Comparison of ENCODE assay signal across 15 cellular contexts in the genomic region with DNA sequence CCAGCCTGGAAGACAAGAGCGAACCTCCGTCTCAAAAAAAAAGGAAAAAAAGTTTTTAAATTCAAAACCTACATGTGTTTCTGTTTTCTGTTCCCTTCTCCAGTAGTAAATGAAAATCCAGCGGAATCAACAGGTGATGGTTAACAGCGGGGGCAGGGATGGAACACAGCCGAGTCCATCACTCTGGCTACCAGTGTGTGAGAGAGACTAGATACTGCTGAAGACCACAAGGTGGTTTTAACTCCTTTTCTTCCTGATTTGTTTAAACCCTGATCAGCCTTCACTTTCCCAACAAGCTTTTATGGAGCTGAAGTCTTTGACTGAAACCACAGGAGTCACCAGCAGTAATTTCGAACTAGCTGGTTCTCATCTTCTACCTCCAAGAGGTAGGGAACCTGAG. TPM values are rescaled to one million over a fixed set of nuclear protein-coding genes. Genes with fewer than 3 reads are reported as not detected.
DNase-seq lines count a peak whose midpoint lies in the region; FAIRE-seq and TF ChIP-seq lines count a peak whose summit lies in the region.
"Had no signal": no experiment of that assay in that cellular context is flagged by ENCODE, and none has a peak within 500 bp of the region (broad histone marks: within the 10 kb centered on the region; RNA-seq: fewer than 3 reads in every experiment).

No MANE protein-coding gene starts in this region.

- H4K8ac ChIP-seq in H9 (replicated peaks; ENCODE audit: insufficient read length, low read depth, low read length) = no peak overlapping the region

- H2BK5ac ChIP-seq in H9 (ENCODE audit: insufficient read length, low read length) = no peak overlapping the region

- no peak overlapping the region for H2BK20ac ChIP-seq in H9 (ENCODE audit: low read depth, low read length, poor library complexity, severe bottlenecking)

- no peak overlapping the region for H2BK12ac ChIP-seq in H9 (ENCODE audit: insufficient read length, low read depth, low read length)

- no peak overlapping the region for H2AFZ ChIP-seq in H9 (ENCODE audit: low read length)

- H3K79me1 ChIP-seq in H9 (ENCODE audit: insufficient read depth, low read depth, low read length, poor library complexity, severe bottlenecking) = peaks cover 4% of the 10 kb centered on the region

- H3K4ac ChIP-seq in H9 (ENCODE audit: low read depth, low read length) = no peak overlapping the region

- FAIRE-seq in bronchial epithelial cell (lab: Jason Lieb, UNC) = peak; percentile 58

- WGBS in H9 (ENCODE audit: extremely low coverage, insufficient read length, low lambda C conversion rate) = no CpG with 5 or more reads among the region's 6 CpGs

- H3K4me3 Mint-ChIP-seq in H9 (peak overlapping the region in 1 of 2 experiments; percentile 46; a peak in 1 of 5 replicates), nephron progenitor cell (no peak overlapping the region)
- H3K4me3 Mint-ChIP-seq: B cell; CD8-positive, alpha-beta T cell had no signal

- no peak overlapping the region for H4K91ac ChIP-seq in H9 (ENCODE audit: insufficient read length, low read depth, low read length)

- no peaks in the 10 kb centered on the region; the same call in 1 of the 2 replicates for H3K79me2 ChIP-seq in H9 (ENCODE audit: insufficient read depth, low read length)

- H3K27ac ChIP-seq in H9 (ENCODE audit: insufficient read length, low read depth, low read length) (no peak overlapping the region), tibial artery (no peak overlapping the region)
- H3K27ac ChIP-seq: BLaER1 treated with 17β-estradiol and CSF1 and Interleukin-3, amounts not matched to agents 10 nM and 100 nM had no signal

- H3K27me3 ChIP-seq in H9 (ENCODE audit: insufficient read depth, low read length) (no peaks in the 10 kb centered on the region), bronchial epithelial cell (ENCODE audit: control insufficient read depth, insufficient read depth, low read length) (no peaks in the 10 kb centered on the region), tibial artery (no peaks in the 10 kb centered on the region)
- H3K27me3 ChIP-seq: BLaER1 treated with 17β-estradiol and CSF1 and Interleukin-3, amounts not matched to agents 10 nM and 100 nM had no signal

- H3K18ac ChIP-seq in H9 (ENCODE audit: insufficient read length, low read depth, low read length) = no peak overlapping the region

- no peak overlapping the region for H2BK15ac ChIP-seq in H9 (ENCODE audit: low read depth, low read length)

- H3K36me3 Mint-ChIP-seq in H9 (ENCODE audit: insufficient read depth in 1 of 3, low read depth in 3 of 3) = peaks cover 20 to 22% (median 21%) of the 10 kb centered on the region in 3 experiments
- H3K36me3 Mint-ChIP-seq in nephron progenitor cell (ENCODE audit: low read depth) = peaks cover 29% of the 10 kb centered on the region

- H3K4me1 Mint-ChIP-seq in H9 (peaks cover 10 to 14% of the 10 kb centered on the region in 2 experiments), nephron progenitor cell (no peaks in the 10 kb centered on the region)
- H3K4me1 Mint-ChIP-seq: B cell had no signal

- H3K9me3 Mint-ChIP-seq in H9 = peaks cover 18 to 20% of the 10 kb centered on the region in 2 experiments
- peaks cover 27% of the 10 kb centered on the region for H3K9me3 Mint-ChIP-seq in nephron progenitor cell

- H3K9me3 ChIP-seq in H9 (ENCODE audit: control insufficient read depth, low read depth, low read length) = no peaks in the 10 kb centered on the region
- H3K9me3 ChIP-seq in tibial artery = peaks cover 0 to 6% (median 0%) of the 10 kb centered on the region in 3 donors
- H3K9me3 ChIP-seq: HAP-1 had no signal

- H3K23me2 ChIP-seq in H9 (ENCODE audit: insufficient read length, low read depth, low read length, poor library complexity, severe bottlenecking) = no peaks in the 10 kb centered on the region

- no peak overlapping the region for H2AK5ac ChIP-seq in H9 (ENCODE audit: insufficient read length, low read length)

- no peak overlapping the region for H3K4me2 ChIP-seq in H9 (ENCODE audit: insufficient read depth, insufficient read length, low read length)
- H3K4me2 ChIP-seq: BLaER1 treated with 17β-estradiol and CSF1 and Interleukin-3, amounts not matched to agents 10 nM and 100 nM had no signal

- H4K20me1 ChIP-seq in H9 (ENCODE audit: control insufficient read depth, insufficient read depth, insufficient read length) = no peaks in the 10 kb centered on the region
- H4K20me1 ChIP-seq: BLaER1 treated with 17β-estradiol and CSF1 and Interleukin-3, amounts not matched to agents 10 nM and 100 nM had no signal

- H2BK120ac ChIP-seq in H9 (ENCODE audit: low read depth, low read length, poor library complexity, severe bottlenecking) = no peak overlapping the region

- H3K23ac ChIP-seq in H9 (ENCODE audit: insufficient read length, low read depth, low read length) = no peak overlapping the region

- H3K9ac ChIP-seq in H9 (ENCODE audit: extremely low read depth, insufficient read length, low read length) = no peak overlapping the region
- H3K9ac ChIP-seq: BLaER1 treated with 17β-estradiol and CSF1 and Interleukin-3, amounts not matched to agents 10 nM and 100 nM had no signal

- H3K27ac Mint-ChIP-seq in H9 (peak overlapping the region; percentile 11 to 94 (median 46); a peak in 5 of 7 replicates), nephron progenitor cell (peak overlapping the region; percentile 61)
- H3K27ac Mint-ChIP-seq: B cell; CD8-positive, alpha-beta T cell had no signal

- H3K4me1 ChIP-seq in H9 (ENCODE audit: insufficient read depth, low read length) (peaks cover 6% of the 10 kb centered on the region), tibial artery (peaks cover 0 to under 1% (median 0%) of the 10 kb centered on the region in 4 donors)
- H3K4me1 ChIP-seq: BLaER1 treated with 17β-estradiol and CSF1 and Interleukin-3, amounts not matched to agents 10 nM and 100 nM had no signal

- H4K5ac ChIP-seq in H9 (ENCODE audit: insufficient read length, low read depth, low read length) = no peak overlapping the region

- H3T11ph ChIP-seq in H9 (ENCODE audit: low read length) = no peak overlapping the region

- H3K14ac ChIP-seq in H9 (ENCODE audit: insufficient read depth, low read length) = no peak overlapping the region

- H3K4me3 ChIP-seq in bronchial epithelial cell (ENCODE audit: low read depth, low read length) (no peak overlapping the region), tibial artery (no peak overlapping the region)
- H3K4me3 ChIP-seq: BLaER1 treated with 17β-estradiol and CSF1 and Interleukin-3, amounts not matched to agents 10 nM and 100 nM; HAP-1 had no signal

- no peak overlapping the region for H3K56ac ChIP-seq in H9 (ENCODE audit: insufficient read length, low read depth, low read length)

- H3K27me3 Mint-ChIP-seq in H9 (ENCODE audit: low read depth) (no peaks in the 10 kb centered on the region), nephron progenitor cell (ENCODE audit: low read depth, poor library complexity) (no peaks in the 10 kb centered on the region)
- H3K27me3 Mint-ChIP-seq: B cell had no signal

- H3K36me3 ChIP-seq in bronchial epithelial cell (ENCODE audit: control insufficient read depth, insufficient read depth, low read length) = no peaks in the 10 kb centered on the region
- H3K36me3 ChIP-seq in tibial artery = no peaks in the 10 kb centered on the region
- H3K36me3 ChIP-seq: HAP-1 had no signal

- TF ChIP-seq CTCF in H9 (conservative IDR thresholded peaks at IDR 0.05) (0 out of 3 replicates have a peak, but pooled peaks have one; percentile 15), bronchial epithelial cell (IDR thresholded peaks at IDR 0.05; ENCODE audit: insufficient read depth, low read length, severe bottlenecking) (no peak), nephron progenitor cell (IDR thresholded peaks at IDR 0.05) (no peak), tibial artery (IDR thresholded peaks at IDR 0.05) (no peak)

- intact Hi-C loops in tibial artery (cut with DNase I; ENCODE audit: low total_unique reads) = no loop called here

- DNase-seq in H9 (no peak), bronchial epithelial cell (ENCODE audit: low read depth) (no peak), nephron progenitor cell (no peak), NCI-H2081 treated with DMSO at 0.1 percent for 48 hours (lab: John Stamatoyannopoulos, UW) (no peak), NCI-H510A (lab: John Stamatoyannopoulos, UW) (no peak), dedifferentiated amniotic fluid mesenchymal stem cell (ENCODE audit: extremely low spot score) (no peak), tibial artery (no peak)
- DNase-seq: Calu3; CD8-positive, alpha-beta T cell; DMS79 treated with DMSO at 0.1 percent for 48 hours; GF-D8; GOT3 had no signal

RNA-seq across cellular contexts. Expression of gene ARHGAP32, which starts 3.6 kb away (rescaled TPM):
- 21.0 and 22.0 TPM in 2 replicates for total RNA-seq in H9 (2021)
- 31.9 and 50.8 TPM in 2 replicates for total RNA-seq in bronchial epithelial cell
